In the genomic region with DNA sequence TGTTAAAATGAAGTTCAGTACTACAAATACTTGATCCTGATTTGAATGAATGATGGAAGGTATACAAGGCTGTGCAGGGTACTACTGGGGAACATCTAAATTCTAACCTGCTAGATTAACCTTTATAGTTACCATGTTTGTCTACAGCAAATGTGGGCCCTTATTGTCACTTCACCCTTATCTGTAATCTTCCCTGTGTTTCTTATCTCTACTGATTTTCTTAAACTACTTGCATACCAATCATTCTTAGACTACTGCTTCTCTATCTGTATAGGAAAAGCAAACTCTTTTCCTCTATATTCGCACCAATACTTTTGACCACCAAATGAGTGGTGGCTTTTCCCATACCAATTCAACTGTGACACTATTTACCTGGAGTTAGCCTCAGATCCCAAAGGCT, we compare ENCODE assay signal across 35 cellular contexts.
"Had no signal": no experiment of that assay in that cellular context is flagged by ENCODE, and none has a peak within 500 bp of the region (broad histone marks: within the 10 kb centered on the region; RNA-seq: fewer than 3 reads in every experiment).

No MANE protein-coding gene starts in this region.

- H3K4me1 ChIP-seq: ascending aorta had no signal

- H3K9me3 Mint-ChIP-seq: activated B cell treated with CpG ODN at 0.5 μM for 24 hours; activated naive CD4-positive, alpha-beta T cell treated with anti-CD3 and anti-CD28 coated beads, Interleukin-2, amount 10 ng/mL, durations not matched to agents 7 days and 5 days; activated naive CD4-positive, alpha-beta T cell treated with anti-CD3 and anti-CD28 coated beads, Interleukin-2, amount 50 U/mL, for 24 hours; activated naive CD8-positive, alpha-beta T cell treated with anti-CD3 and anti-CD28 coated beads, Interleukin-2, amount 50 U/mL, for 24 hours; activated T-cell treated with anti-CD3 and anti-CD28 coated beads, Interleukin-2, amount 50 U/mL, for 24 hours; activated T-helper 2 cell treated with anti-CD3 and anti-CD28 coated beads, Interferon-gamma antibody, Interleukin-2, Interleukin-4, amounts not matched to agents 10 μg/mL and 5 μg/mL and 100 μg/mL, durations not matched to agents 14 hours and 24 hours and 36 hours; central memory CD8-positive, alpha-beta T cell; T-helper 2 cell treated with Interferon-gamma antibody and Interleukin-4, amounts not matched to agents 5 μg/mL and 100 μg/mL, for 36 hours had no signal

- H3K36me3 ChIP-seq: ascending aorta, cardiac muscle cell had no signal

- H3K27ac ChIP-seq: ascending aorta, cardiac muscle cell, VCaP had no signal

- H3K4me1 Mint-ChIP-seq: activated B cell treated with CpG ODN at 0.5 μM for 24 hours; activated CD4-positive, alpha-beta T cell treated with anti-CD3 and anti-CD28 coated beads, Interleukin-2, amount 10 ng/mL, durations not matched to agents 24 days and 14 days; activated naive CD4-positive, alpha-beta T cell treated with anti-CD3 and anti-CD28 coated beads, Interleukin-2, amount 10 ng/mL, durations not matched to agents 7 days and 5 days; activated naive CD4-positive, alpha-beta T cell treated with anti-CD3 and anti-CD28 coated beads, Interleukin-2, amount 50 U/mL, for 24 hours; activated naive CD8-positive, alpha-beta T cell treated with anti-CD3 and anti-CD28 coated beads, Interleukin-2, amount 10 ng/mL, durations not matched to agents 7 days and 5 days; activated naive CD8-positive, alpha-beta T cell treated with anti-CD3 and anti-CD28 coated beads, Interleukin-2, amount 50 U/mL, for 24 hours; brain; central memory CD8-positive, alpha-beta T cell had no signal

- H3K36me3 Mint-ChIP-seq: activated CD4-positive, alpha-beta memory T cell treated with anti-CD3 and anti-CD28 coated beads for 36 hours; activated naive CD4-positive, alpha-beta T cell treated with anti-CD3 and anti-CD28 coated beads, Interleukin-2, amount 10 ng/mL, durations not matched to agents 7 days and 5 days; activated naive CD4-positive, alpha-beta T cell treated with anti-CD3 and anti-CD28 coated beads, Interleukin-2, amount 50 U/mL, for 24 hours; activated naive CD8-positive, alpha-beta T cell; activated naive CD8-positive, alpha-beta T cell treated with anti-CD3 and anti-CD28 coated beads, Interleukin-2, amount 10 ng/mL, durations not matched to agents 7 days and 5 days; brain had no signal

- H3K27me3 ChIP-seq: ascending aorta, cardiac muscle cell had no signal

- H3K27ac Mint-ChIP-seq: activated B cell treated with CpG ODN at 0.5 μM for 24 hours; activated CD4-positive, alpha-beta memory T cell treated with anti-CD3 and anti-CD28 coated beads for 36 hours; activated CD4-positive, alpha-beta T cell treated with anti-CD3 and anti-CD28 coated beads, Interleukin-2, amount 10 ng/mL, durations not matched to agents 24 days and 14 days; activated CD8-positive, alpha-beta T cell treated with anti-CD3 and anti-CD28 coated beads for 36 hours; activated naive CD4-positive, alpha-beta T cell treated with anti-CD3 and anti-CD28 coated beads, Interleukin-2, amount 10 ng/mL, durations not matched to agents 7 days and 5 days; activated naive CD4-positive, alpha-beta T cell treated with anti-CD3 and anti-CD28 coated beads, Interleukin-2, amount 50 U/mL, for 24 hours; activated naive CD8-positive, alpha-beta T cell; activated naive CD8-positive, alpha-beta T cell treated with anti-CD3 and anti-CD28 coated beads, Interleukin-2, amount 10 ng/mL, durations not matched to agents 7 days and 5 days; activated naive CD8-positive, alpha-beta T cell treated with anti-CD3 and anti-CD28 coated beads, Interleukin-2, amount 50 U/mL, for 24 hours; activated T-cell treated with anti-CD3 and anti-CD28 coated beads, Interleukin-2, amount 50 U/mL, for 24 hours; activated T-helper 2 cell treated with anti-CD3 and anti-CD28 coated beads, Interferon-gamma antibody, Interleukin-2, Interleukin-4, amounts not matched to agents 10 μg/mL and 5 μg/mL and 100 μg/mL, durations not matched to agents 14 hours and 24 hours and 36 hours; brain; T-helper 1 cell treated with Interleukin-12 subunit alpha and Interleukin-12 subunit beta and Interleukin-4 antibody, amounts not matched to agents 30 μg/mL and 1 μg/mL, for 36 hours; T-helper 2 cell treated with Interferon-gamma antibody and Interleukin-4, amounts not matched to agents 5 μg/mL and 100 μg/mL, for 36 hours had no signal

- H3K4me3 Mint-ChIP-seq: activated B cell treated with CpG ODN at 0.5 μM for 24 hours; activated CD4-positive, alpha-beta memory T cell treated with anti-CD3 and anti-CD28 coated beads for 36 hours; activated CD4-positive, alpha-beta T cell treated with anti-CD3 and anti-CD28 coated beads, Interleukin-2, amount 10 ng/mL, durations not matched to agents 24 days and 14 days; activated CD8-positive, alpha-beta T cell treated with anti-CD3 and anti-CD28 coated beads for 36 hours; activated naive CD4-positive, alpha-beta T cell treated with anti-CD3 and anti-CD28 coated beads, Interleukin-2, amount 10 ng/mL, durations not matched to agents 7 days and 5 days; activated naive CD4-positive, alpha-beta T cell treated with anti-CD3 and anti-CD28 coated beads, Interleukin-2, amount 50 U/mL, for 24 hours; activated naive CD8-positive, alpha-beta T cell; activated naive CD8-positive, alpha-beta T cell treated with anti-CD3 and anti-CD28 coated beads, Interleukin-2, amount 10 ng/mL, durations not matched to agents 7 days and 5 days; activated naive CD8-positive, alpha-beta T cell treated with anti-CD3 and anti-CD28 coated beads, Interleukin-2, amount 50 U/mL, for 24 hours; activated T-cell treated with anti-CD3 and anti-CD28 coated beads, Interleukin-2, amount 50 U/mL, for 24 hours; brain; central memory CD8-positive, alpha-beta T cell; T-helper 1 cell treated with Interleukin-12 subunit alpha and Interleukin-12 subunit beta and Interleukin-4 antibody, amounts not matched to agents 30 μg/mL and 1 μg/mL, for 36 hours; T-helper 2 cell treated with Interferon-gamma antibody and Interleukin-4, amounts not matched to agents 5 μg/mL and 100 μg/mL, for 36 hours had no signal

- ATAC-seq: activated CD8-positive, alpha-beta T cell treated with anti-CD3 and anti-CD28 coated beads for 36 hours; activated naive CD8-positive, alpha-beta T cell treated with anti-CD3 and anti-CD28 coated beads, Interleukin-2, amount 50 U/mL, for 24 hours had no signal

- H3K9me3 ChIP-seq: ascending aorta had no signal

- H3K4me3 ChIP-seq: ascending aorta, cardiac muscle cell had no signal

- H3K27me3 Mint-ChIP-seq: activated B cell treated with CpG ODN at 0.5 μM for 24 hours; activated CD4-positive, alpha-beta memory T cell treated with anti-CD3 and anti-CD28 coated beads for 36 hours; activated CD8-positive, alpha-beta T cell treated with anti-CD3 and anti-CD28 coated beads for 36 hours; activated naive CD4-positive, alpha-beta T cell treated with anti-CD3 and anti-CD28 coated beads, Interleukin-2, amount 50 U/mL, for 24 hours; activated naive CD8-positive, alpha-beta T cell; activated naive CD8-positive, alpha-beta T cell treated with anti-CD3 and anti-CD28 coated beads, Interleukin-2, amount 50 U/mL, for 24 hours had no signal

- DNase-seq: activated B cell treated with CpG ODN at 0.5 μM for 24 hours; activated CD4-positive, alpha-beta memory T cell treated with anti-CD3 and anti-CD28 coated beads for 36 hours; activated CD4-positive, alpha-beta T cell treated with anti-CD3 and anti-CD28 coated beads for 4 hours; activated CD4-positive, alpha-beta T cell treated with anti-CD3 and anti-CD28 coated beads, Interleukin-2, amount 10 ng/mL, durations not matched to agents 24 days and 14 days; activated CD4-positive, alpha-beta T cell treated with anti-CD3 and anti-CD28 coated beads, Interleukin-2, amount 50 U/mL, for 1 hour; activated CD4-positive, alpha-beta T cell treated with anti-CD3 and anti-CD28 coated beads, Interleukin-2, amount 50 U/mL, for 4 hours; activated CD4-positive, CD25-positive, alpha-beta regulatory T cell treated with anti-CD3 and anti-CD28 coated beads, Interleukin-2, amount 50 U/mL, for 72 hours; activated CD8-positive, alpha-beta memory T cell treated with anti-CD3 and anti-CD28 coated beads, Interleukin-2, amount 50 U/mL, for 4 hours; activated CD8-positive, alpha-beta T cell treated with anti-CD3 and anti-CD28 coated beads for 36 hours; activated effector memory CD4-positive, alpha-beta T cell treated with Interleukin-2 at 50 U/mL for 16 hours; activated gamma-delta T cell; activated naive CD4-positive, alpha-beta T cell treated with anti-CD3 and anti-CD28 coated beads, Interleukin-2, amount 10 ng/mL, durations not matched to agents 7 days and 5 days; activated naive CD4-positive, alpha-beta T cell treated with Interleukin-2 at 50 U/mL for 16 hours; activated naive CD8-positive, alpha-beta T cell treated with anti-CD3 and anti-CD28 coated beads, Interleukin-2, amount 10 ng/mL, durations not matched to agents 7 days and 5 days; activated naive CD8-positive, alpha-beta T cell treated with anti-CD3 and anti-CD28 coated beads, Interleukin-2, amount 50 U/mL, for 24 hours; activated T-cell treated with anti-CD3 and anti-CD28 coated beads for 4 hours; activated T-cell treated with anti-CD3 and anti-CD28 coated beads, Interleukin-2, amount 50 U/mL, for 24 hours; activated T-cell treated with anti-CD3 and anti-CD28 coated beads, Interleukin-2, amount 50 U/mL, for 48 hours; amygdala; anterior cingulate cortex; caudate nucleus; cerebellar nuclear complex; T-helper 1 cell; T-helper 2 cell; T-helper 9 cell had no signal
